28 cellular contexts compared by ENCODE assay signal in genomic region chr19:11025006-11025405, GRCh38.
DNase-seq lines count a peak whose midpoint lies in the region; ATAC-seq, FAIRE-seq and TF ChIP-seq lines count a peak whose summit lies in the region.
"Had no signal": no experiment of that assay in that cellular context is flagged by ENCODE, and none has a peak within 500 bp of the region (broad histone marks: within the 10 kb centered on the region; RNA-seq: fewer than 3 reads in every experiment).

No MANE protein-coding gene starts in this region.

- no peak for TF ChIP-seq EP300 in K562 (IDR thresholded peaks at IDR 0.05; ENCODE audit: low read length)

- peaks cover 96% of the 10 kb centered on the region for H3K36me3 ChIP-seq in K562 (ENCODE audit: control insufficient read depth, insufficient read depth, low read length)
- peaks cover 86% of the 10 kb centered on the region for H3K36me3 ChIP-seq in osteoblast (ENCODE audit: insufficient read depth, low read length)
- H3K36me3 ChIP-seq in uterus = no peaks in the 10 kb centered on the region

- peaks cover 33% of the 10 kb centered on the region for H3K36me3 Mint-ChIP-seq in activated CD8-positive, alpha-beta T cell treated with anti-CD3 and anti-CD28 coated beads, Interleukin-2, amount 10 ng/mL, durations not matched to agents 7 days and 5 days (ENCODE audit: low read depth)
- peaks cover 21% of the 10 kb centered on the region for H3K36me3 Mint-ChIP-seq in activated CD8-positive, alpha-beta T cell treated with anti-CD3 and anti-CD28 coated beads for 36 hours (ENCODE audit: low read depth)
- peaks cover 12% of the 10 kb centered on the region for H3K36me3 Mint-ChIP-seq in type B pancreatic cell

- BruUV-seq in K562 (replicated peaks; lab: Mats Ljungman, UMichigan) = no TSS peak

- H2AFZ ChIP-seq in K562 (ENCODE audit: low read depth, low read length) (no peak overlapping the region), osteoblast (ENCODE audit: low read length) (no peak overlapping the region)

- WGBS in K562 (ENCODE audit: insufficient coverage, low coverage, missing lambda C conversion rate) = 96% methylated on average over 4 of the region's 6 CpGs

- H3K27me3 Mint-ChIP-seq in activated CD8-positive, alpha-beta T cell treated with anti-CD3 and anti-CD28 coated beads, Interleukin-2, amount 10 ng/mL, durations not matched to agents 7 days and 5 days (ENCODE audit: low read depth) = no peaks in the 10 kb centered on the region
- H3K27me3 Mint-ChIP-seq in activated CD8-positive, alpha-beta T cell treated with anti-CD3 and anti-CD28 coated beads for 36 hours = no peaks in the 10 kb centered on the region
- no peaks in the 10 kb centered on the region for H3K27me3 Mint-ChIP-seq in type B pancreatic cell
- H3K27me3 Mint-ChIP-seq: B cell had no signal

- H3K27ac Mint-ChIP-seq in activated CD8-positive, alpha-beta T cell treated with anti-CD3 and anti-CD28 coated beads, Interleukin-2, amount 10 ng/mL, durations not matched to agents 7 days and 5 days = peak overlapping the region; percentile 43
- no peak overlapping the region for H3K27ac Mint-ChIP-seq in activated CD8-positive, alpha-beta T cell treated with anti-CD3 and anti-CD28 coated beads for 36 hours
- H3K27ac Mint-ChIP-seq in type B pancreatic cell = no peak overlapping the region
- H3K27ac Mint-ChIP-seq: B cell had no signal

- POLR2A ChIA-PET in activated CD8-positive, alpha-beta T cell treated with anti-CD3 and anti-CD28 coated beads, Interleukin-2, amount 10 ng/mL, durations not matched to agents 7 days and 5 days (lab: Charles Lee) = no interaction called here
- POLR2A ChIA-PET in activated CD8-positive, alpha-beta T cell treated with anti-CD3 and anti-CD28 coated beads for 36 hours (lab: Charles Lee) = interaction anchor here (1.2 kb wide), 1 partner anchor 85 kb away, joined by 3 read pairs; no protein-coding TSS in a partner anchor
- POLR2A ChIA-PET in K562 (lab: Yijun Ruan, JAX) = interaction anchor here (0.5 to 1.4 kb wide), 3 partner anchors 14 to 63 kb away, joined by 3 read pairs; no protein-coding TSS in a partner anchor

- in situ Hi-C loops in K562 (cut with MboI) = no loop called here

- CTCF ChIA-PET in activated CD8-positive, alpha-beta T cell treated with anti-CD3 and anti-CD28 coated beads, Interleukin-2, amount 10 ng/mL, durations not matched to agents 7 days and 5 days (lab: Charles Lee) = interaction anchor here (0.8 to 1.0 kb wide), 2 partner anchors 11 to 83 kb away, joined by 3 read pairs; no protein-coding TSS in a partner anchor
- CTCF ChIA-PET in activated CD8-positive, alpha-beta T cell treated with anti-CD3 and anti-CD28 coated beads for 36 hours (lab: Charles Lee) = no interaction called here
- CTCF ChIA-PET in K562 (lab: Yijun Ruan, JAX; ENCODE audit: low intra/inter-chr PET ratio) = no interaction called here

- intact Hi-C loops in activated CD8-positive, alpha-beta T cell treated with anti-CD3 and anti-CD28 coated beads for 36 hours (cut with micrococcal nuclease) = no loop called here
- intact Hi-C loops in K562 (cut with micrococcal nuclease) = no loop called here
- intact Hi-C loops in uterus (cut with DNase I; ENCODE audit: low total_unique reads) = no loop called here

- H3K4me1 Mint-ChIP-seq in activated CD8-positive, alpha-beta T cell treated with anti-CD3 and anti-CD28 coated beads, Interleukin-2, amount 10 ng/mL, durations not matched to agents 7 days and 5 days (ENCODE audit: low read depth) = peaks cover 11% of the 10 kb centered on the region
- no peaks in the 10 kb centered on the region for H3K4me1 Mint-ChIP-seq in activated CD8-positive, alpha-beta T cell treated with anti-CD3 and anti-CD28 coated beads for 36 hours (ENCODE audit: low read depth)
- H3K4me1 Mint-ChIP-seq in type B pancreatic cell (ENCODE audit: unreplicated experiment) = no peaks in the 10 kb centered on the region
- H3K4me1 Mint-ChIP-seq: B cell; CD14-positive monocyte; CD8-positive, alpha-beta memory T cell had no signal

- TF ChIP-seq POLR2A in K562 (conservative IDR thresholded peaks at IDR 0.05) (no peak), uterus (IDR thresholded peaks at IDR 0.05) (no peak)

- no peak for DNase-seq in activated CD8-positive, alpha-beta T cell treated with anti-CD3 and anti-CD28 coated beads, Interleukin-2, amount 10 ng/mL, durations not matched to agents 7 days and 5 days
- DNase-seq in activated CD8-positive, alpha-beta T cell treated with anti-CD3 and anti-CD28 coated beads for 36 hours = no peak
- DNase-seq in K562 (ENCODE audit: extremely low read depth in 1 of 4, low spot score in 3 of 4) (no peak), osteoblast (ENCODE audit: insufficient read length, low spot score, missing footprints) (peak; percentile 34), uterus (no peak), type B pancreatic cell (ENCODE audit: extremely low spot score, unreplicated experiment) (no peak), ecto neural progenitor cell (ENCODE audit: low spot score) (no peak)
- DNase-seq: CD8-positive, alpha-beta memory T cell; DMS 273 treated with DMSO at 0.1 percent for 48 hours; DMS79; EL; GF-D8; KBM-7; MG63; NCI-H2029; NCI-H446 treated with DMSO at 0.1 percent for 48 hours; NCI-H526; NCI-H82; NK-92 treated with Interleukin-12 subunit alpha and Interleukin-12 subunit beta, amount 100 ng/mL, for 24 hours; PC-3; SJCRH30 had no signal

- no peak for ATAC-seq in activated CD8-positive, alpha-beta T cell treated with anti-CD3 and anti-CD28 coated beads, Interleukin-2, amount 10 ng/mL, durations not matched to agents 7 days and 5 days
- ATAC-seq in activated CD8-positive, alpha-beta T cell treated with anti-CD3 and anti-CD28 coated beads for 36 hours = no peak
- no peak for ATAC-seq in K562
- ATAC-seq in HG03097 (IDR thresholded peaks at IDR 0.05; ENCODE audit: low FRiP score, unreplicated experiment) = no peak
- ATAC-seq: Right ventricle myocardium inferior had no signal

- H3K4me2 ChIP-seq in K562 (ENCODE audit: insufficient read depth, low read length) (no peak overlapping the region), osteoblast (ENCODE audit: insufficient read depth, low read length) (no peak overlapping the region)

- no peak for FAIRE-seq in K562 (lab: Jason Lieb, UNC)
- FAIRE-seq: GM12891, H54 had no signal

- no peaks in the 10 kb centered on the region for H3K79me2 ChIP-seq in K562 (ENCODE audit: control insufficient read depth, insufficient read depth, low read length)
- H3K79me2 ChIP-seq in osteoblast (ENCODE audit: insufficient read depth, low read length) = peaks cover 2% of the 10 kb centered on the region

- H3K27me3 ChIP-seq in K562 (ENCODE audit: control insufficient read depth in 2 of 2, insufficient read depth in 2 of 2, low read length in 2 of 2) (no peaks in the 10 kb centered on the region), osteoblast (ENCODE audit: insufficient read depth, low read length) (no peaks in the 10 kb centered on the region), uterus (no peaks in the 10 kb centered on the region)
- H3K27me3 ChIP-seq: MG63, SJCRH30 had no signal

- H3K4me1 ChIP-seq in K562 (replicated peaks in 1 of 2; ENCODE audit: control insufficient read depth in 2 of 2, insufficient read depth in 2 of 2, low read length in 2 of 2) (no peaks in the 10 kb centered on the region), osteoblast (ENCODE audit: insufficient read depth, low read length) (peaks cover 18% of the 10 kb centered on the region), uterus (no peaks in the 10 kb centered on the region)
- H3K4me1 ChIP-seq: SJCRH30 had no signal

- TF ChIP-seq RAD21 in K562 (CRISPR knock-in tag; conservative IDR thresholded peaks at IDR 0.05 in 1 of 2, IDR thresholded peaks at IDR 0.05 in 1 of 2) = no peak

- no peaks in the 10 kb centered on the region for H3K9me3 ChIP-seq in K562 (replicated peaks; ENCODE audit: control insufficient read depth, insufficient read depth, low read depth, low read length)
- H3K9me3 ChIP-seq in osteoblast (ENCODE audit: low read depth, low read length) = no peaks in the 10 kb centered on the region
- no peaks in the 10 kb centered on the region for H3K9me3 ChIP-seq in uterus
- H3K9me3 ChIP-seq: MG63, SJCRH30 had no signal

- no peaks in the 10 kb centered on the region for H3K9me3 Mint-ChIP-seq in activated CD8-positive, alpha-beta T cell treated with anti-CD3 and anti-CD28 coated beads, Interleukin-2, amount 10 ng/mL, durations not matched to agents 7 days and 5 days (ENCODE audit: insufficient read depth)
- no peaks in the 10 kb centered on the region for H3K9me3 Mint-ChIP-seq in activated CD8-positive, alpha-beta T cell treated with anti-CD3 and anti-CD28 coated beads for 36 hours
- H3K9me3 Mint-ChIP-seq in type B pancreatic cell = no peaks in the 10 kb centered on the region
- H3K9me3 Mint-ChIP-seq: CD14-positive monocyte; CD8-positive, alpha-beta memory T cell had no signal

- no peaks in the 10 kb centered on the region for H3K9me1 ChIP-seq in K562 (ENCODE audit: control insufficient read depth, insufficient read depth, low read length)

- no peak overlapping the region for H3K9ac ChIP-seq in K562 (ENCODE audit: insufficient read depth in 1 of 2, low read depth in 2 of 2, low read length in 2 of 2)

- no peak overlapping the region for H3K4me3 ChIP-seq in K562
- H3K4me3 ChIP-seq in osteoblast (ENCODE audit: insufficient read depth, low read length) = no peak overlapping the region
- H3K4me3 ChIP-seq in uterus = no peak overlapping the region
- H3K4me3 ChIP-seq: MG63, SJCRH30 had no signal

- H3K4me3 Mint-ChIP-seq in activated CD8-positive, alpha-beta T cell treated with anti-CD3 and anti-CD28 coated beads, Interleukin-2, amount 10 ng/mL, durations not matched to agents 7 days and 5 days = no peak overlapping the region
- no peak overlapping the region for H3K4me3 Mint-ChIP-seq in activated CD8-positive, alpha-beta T cell treated with anti-CD3 and anti-CD28 coated beads for 36 hours
- no peak overlapping the region for H3K4me3 Mint-ChIP-seq in type B pancreatic cell
- H3K4me3 Mint-ChIP-seq: B cell; CD14-positive monocyte; CD8-positive, alpha-beta memory T cell had no signal

- H3K27ac ChIP-seq in K562 (ENCODE audit: extremely low read depth, low read depth, low read length) (no peak overlapping the region), osteoblast (ENCODE audit: low read depth, low read length) (no peak overlapping the region), uterus (peak overlapping the region; percentile 50 to 52)
- H3K27ac ChIP-seq: 22Rv1, SJCRH30 had no signal

- no peak for TF ChIP-seq CTCF in activated CD8-positive, alpha-beta T cell treated with anti-CD3 and anti-CD28 coated beads for 36 hours (IDR thresholded peaks at IDR 0.05)
- no peak for TF ChIP-seq CTCF in K562 (IDR thresholded peaks at IDR 0.05 in 2 of 3, conservative IDR thresholded peaks at IDR 0.05 in 1 of 3; ENCODE audit: insufficient read depth in 2 of 3, low read depth in 1 of 3, low read length in 3 of 3)
- TF ChIP-seq CTCF in osteoblast (IDR thresholded peaks at IDR 0.05; ENCODE audit: extremely low read depth, low read depth, low read length) = no peak
- no peak for TF ChIP-seq CTCF in uterus (IDR thresholded peaks at IDR 0.05)
- no peak for TF ChIP-seq CTCF in type B pancreatic cell (conservative IDR thresholded peaks at IDR 0.05)

- H4K20me1 ChIP-seq in K562 (replicated peaks; ENCODE audit: control insufficient read depth, insufficient read depth, low read length) = no peaks in the 10 kb centered on the region
- peaks cover 7% of the 10 kb centered on the region for H4K20me1 ChIP-seq in osteoblast (ENCODE audit: insufficient read depth, low read length)

TF ChIP-seq in K562, 482 proteins besides CTCF, POLR2A, EP300 and RAD21 (continues in another document):
- TF ChIP-seq SUPT5H (IDR thresholded peaks at IDR 0.05) = no peak
- no peak for TF ChIP-seq SMAD3 (CRISPR knock-in tag; conservative IDR thresholded peaks at IDR 0.05)

Comparison
In these comparisons a context has a peak if more than half of its experiments do, and no peak if none do; other contexts are left out.
1. H3K27ac ChIP-seq: peak in uterus (2 of 2); none in K562 (single experiment) and osteoblast (single experiment).